In genomic region chr9:35102769-35103659, GRCh38 we compare ENCODE assay signal across 1 cellular context.
TF ChIP-seq lines count a peak whose summit lies in the region.

STOML2 (minus strand) TSS chr9:35103131; CDS start chr9:35103094, 37 bp downstream.

TF ChIP-seq in HepG2, 621 proteins besides CTCF, POLR2A, EP300 and RAD21 (continued from another document):
- TF ChIP-seq, protein P1, sequence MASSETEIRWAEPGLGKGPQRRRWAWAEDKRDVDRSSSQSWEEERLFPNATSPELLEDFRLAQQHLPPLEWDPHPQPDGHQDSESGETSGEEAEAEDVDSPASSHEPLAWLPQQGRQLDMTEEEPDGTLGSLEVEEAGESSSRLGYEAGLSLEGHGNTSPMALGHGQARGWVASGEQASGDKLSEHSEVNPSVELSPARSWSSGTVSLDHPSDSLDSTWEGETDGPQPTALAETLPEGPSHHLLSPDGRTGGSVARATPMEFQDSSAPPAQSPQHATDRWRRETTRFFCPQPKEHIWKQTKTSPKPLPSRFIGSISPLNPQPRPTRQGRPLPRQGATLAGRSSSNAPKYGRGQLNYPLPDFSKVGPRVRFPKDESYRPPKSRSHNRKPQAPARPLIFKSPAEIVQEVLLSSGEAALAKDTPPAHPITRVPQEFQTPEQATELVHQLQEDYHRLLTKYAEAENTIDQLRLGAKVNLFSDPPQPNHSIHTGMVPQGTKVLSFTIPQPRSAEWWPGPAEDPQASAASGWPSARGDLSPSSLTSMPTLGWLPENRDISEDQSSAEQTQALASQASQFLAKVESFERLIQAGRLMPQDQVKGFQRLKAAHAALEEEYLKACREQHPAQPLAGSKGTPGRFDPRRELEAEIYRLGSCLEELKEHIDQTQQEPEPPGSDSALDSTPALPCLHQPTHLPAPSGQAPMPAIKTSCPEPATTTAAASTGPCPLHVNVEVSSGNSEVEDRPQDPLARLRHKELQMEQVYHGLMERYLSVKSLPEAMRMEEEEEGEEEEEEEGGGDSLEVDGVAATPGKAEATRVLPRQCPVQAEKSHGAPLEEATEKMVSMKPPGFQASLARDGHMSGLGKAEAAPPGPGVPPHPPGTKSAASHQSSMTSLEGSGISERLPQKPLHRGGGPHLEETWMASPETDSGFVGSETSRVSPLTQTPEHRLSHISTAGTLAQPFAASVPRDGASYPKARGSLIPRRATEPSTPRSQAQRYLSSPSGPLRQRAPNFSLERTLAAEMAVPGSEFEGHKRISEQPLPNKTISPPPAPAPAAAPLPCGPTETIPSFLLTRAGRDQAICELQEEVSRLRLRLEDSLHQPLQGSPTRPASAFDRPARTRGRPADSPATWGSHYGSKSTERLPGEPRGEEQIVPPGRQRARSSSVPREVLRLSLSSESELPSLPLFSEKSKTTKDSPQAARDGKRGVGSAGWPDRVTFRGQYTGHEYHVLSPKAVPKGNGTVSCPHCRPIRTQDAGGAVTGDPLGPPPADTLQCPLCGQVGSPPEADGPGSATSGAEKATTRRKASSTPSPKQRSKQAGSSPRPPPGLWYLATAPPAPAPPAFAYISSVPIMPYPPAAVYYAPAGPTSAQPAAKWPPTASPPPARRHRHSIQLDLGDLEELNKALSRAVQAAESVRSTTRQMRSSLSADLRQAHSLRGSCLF (CRISPR knock-in tag; IDR thresholded peaks at IDR 0.05; ENCODE audit: borderline replicate concordance): no peak
- TF ChIP-seq FOXC1 (CRISPR knock-in tag; IDR thresholded peaks at IDR 0.05; ENCODE audit: borderline replicate concordance): peak; percentile 61; the same call in 1 of the 2 replicates
- TF ChIP-seq SIX4 (CRISPR knock-in tag; IDR thresholded peaks at IDR 0.05): peak; percentile 62; the same call in 1 of the 2 replicates
- peak; percentile 92 for TF ChIP-seq TGIF2 (CRISPR knock-in tag; IDR thresholded peaks at IDR 0.05)
- no peak for TF ChIP-seq CENPX (CRISPR knock-in tag; IDR thresholded peaks at IDR 0.05)
- no peak for TF ChIP-seq NR3C1 (CRISPR knock-in tag; IDR thresholded peaks at IDR 0.05)
- TF ChIP-seq ZNF724P (CRISPR knock-in tag; IDR thresholded peaks at IDR 0.05; ENCODE audit: borderline replicate concordance): peak; percentile 58; the same call in 1 of the 2 replicates
- peak; percentile 56; the same call in 1 of the 2 replicates for TF ChIP-seq MXD4 (CRISPR knock-in tag; IDR thresholded peaks at IDR 0.05)
- TF ChIP-seq JUNB (CRISPR knock-in tag; IDR thresholded peaks at IDR 0.05; ENCODE audit: borderline replicate concordance): peak; percentile 66; the same call in 1 of the 2 replicates
- peak; percentile 96 for TF ChIP-seq THAP11 (CRISPR knock-in tag; IDR thresholded peaks at IDR 0.05)
- TF ChIP-seq, protein P2, sequence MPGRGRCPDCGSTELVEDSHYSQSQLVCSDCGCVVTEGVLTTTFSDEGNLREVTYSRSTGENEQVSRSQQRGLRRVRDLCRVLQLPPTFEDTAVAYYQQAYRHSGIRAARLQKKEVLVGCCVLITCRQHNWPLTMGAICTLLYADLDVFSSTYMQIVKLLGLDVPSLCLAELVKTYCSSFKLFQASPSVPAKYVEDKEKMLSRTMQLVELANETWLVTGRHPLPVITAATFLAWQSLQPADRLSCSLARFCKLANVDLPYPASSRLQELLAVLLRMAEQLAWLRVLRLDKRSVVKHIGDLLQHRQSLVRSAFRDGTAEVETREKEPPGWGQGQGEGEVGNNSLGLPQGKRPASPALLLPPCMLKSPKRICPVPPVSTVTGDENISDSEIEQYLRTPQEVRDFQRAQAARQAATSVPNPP (CRISPR knock-in tag; IDR thresholded peaks at IDR 0.05): 0 out of 2 replicates have a peak, but pooled peaks have one; percentile 43
- TF ChIP-seq ZNF12 (CRISPR knock-in tag; IDR thresholded peaks at IDR 0.05): no peak
- TF ChIP-seq, protein P3, sequence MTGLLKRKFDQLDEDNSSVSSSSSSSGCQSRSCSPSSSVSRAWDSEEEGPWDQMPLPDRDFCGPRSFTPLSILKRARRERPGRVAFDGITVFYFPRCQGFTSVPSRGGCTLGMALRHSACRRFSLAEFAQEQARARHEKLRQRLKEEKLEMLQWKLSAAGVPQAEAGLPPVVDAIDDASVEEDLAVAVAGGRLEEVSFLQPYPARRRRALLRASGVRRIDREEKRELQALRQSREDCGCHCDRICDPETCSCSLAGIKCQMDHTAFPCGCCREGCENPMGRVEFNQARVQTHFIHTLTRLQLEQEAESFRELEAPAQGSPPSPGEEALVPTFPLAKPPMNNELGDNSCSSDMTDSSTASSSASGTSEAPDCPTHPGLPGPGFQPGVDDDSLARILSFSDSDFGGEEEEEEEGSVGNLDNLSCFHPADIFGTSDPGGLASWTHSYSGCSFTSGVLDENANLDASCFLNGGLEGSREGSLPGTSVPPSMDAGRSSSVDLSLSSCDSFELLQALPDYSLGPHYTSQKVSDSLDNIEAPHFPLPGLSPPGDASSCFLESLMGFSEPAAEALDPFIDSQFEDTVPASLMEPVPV (CRISPR knock-in tag; IDR thresholded peaks at IDR 0.05): 0 out of 2 replicates have a peak, but pooled peaks have one; percentile 73
- no peak for TF ChIP-seq ZFP41 (CRISPR knock-in tag; IDR thresholded peaks at IDR 0.05; ENCODE audit: borderline replicate concordance)
- no peak for TF ChIP-seq ZMYM3 (CRISPR knock-in tag; IDR thresholded peaks at IDR 0.05)
- peak; percentile 61; the same call in 1 of the 2 replicates for TF ChIP-seq HES4 (CRISPR knock-in tag; IDR thresholded peaks at IDR 0.05; ENCODE audit: borderline replicate concordance)
- TF ChIP-seq ZBTB42 (CRISPR knock-in tag; IDR thresholded peaks at IDR 0.05): no peak
- TF ChIP-seq TOE1 (CRISPR knock-in tag; IDR thresholded peaks at IDR 0.05): no peak
- TF ChIP-seq, protein P4, sequence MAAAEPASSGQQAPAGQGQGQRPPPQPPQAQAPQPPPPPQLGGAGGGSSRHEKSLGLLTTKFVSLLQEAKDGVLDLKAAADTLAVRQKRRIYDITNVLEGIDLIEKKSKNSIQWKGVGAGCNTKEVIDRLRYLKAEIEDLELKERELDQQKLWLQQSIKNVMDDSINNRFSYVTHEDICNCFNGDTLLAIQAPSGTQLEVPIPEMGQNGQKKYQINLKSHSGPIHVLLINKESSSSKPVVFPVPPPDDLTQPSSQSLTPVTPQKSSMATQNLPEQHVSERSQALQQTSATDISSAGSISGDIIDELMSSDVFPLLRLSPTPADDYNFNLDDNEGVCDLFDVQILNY (CRISPR knock-in tag; conservative IDR thresholded peaks at IDR 0.05): 0 out of 2 replicates have a peak, but pooled peaks have one; percentile 9
- peak; percentile 67; the same call in 1 of the 2 replicates for TF ChIP-seq ZNF414 (CRISPR knock-in tag; IDR thresholded peaks at IDR 0.05)
- TF ChIP-seq FOXK2 (IDR thresholded peaks at IDR 0.05): no peak
- TF ChIP-seq ZNF564 (CRISPR knock-in tag; IDR thresholded peaks at IDR 0.05): peak; percentile 37; the same call in 1 of the 2 replicates
- TF ChIP-seq ELF4 (CRISPR knock-in tag; IDR thresholded peaks at IDR 0.05; ENCODE audit: borderline replicate concordance): peak; percentile 86; the same call in 1 of the 2 replicates
- TF ChIP-seq MLX (CRISPR knock-in tag; IDR thresholded peaks at IDR 0.05): no peak
- no peak for TF ChIP-seq MYNN (CRISPR knock-in tag; IDR thresholded peaks at IDR 0.05; ENCODE audit: low read depth)
- peak; percentile 88 for TF ChIP-seq RBM39 (IDR thresholded peaks at IDR 0.05; ENCODE audit: low read depth, low read length, poor library complexity, severe bottlenecking)
- TF ChIP-seq TCF7L2 (IDR thresholded peaks at IDR 0.05; ENCODE audit: low read depth, low read length): no peak
- peak; percentile 86 to 94; a peak in 3 of 4 replicates for TF ChIP-seq HMGXB4 (CRISPR knock-in tag; IDR thresholded peaks at IDR 0.05; ENCODE audit: borderline replicate concordance in 1 of 2, low read depth in 1 of 2)
- 0 out of 2 replicates have a peak, but pooled peaks have one; percentile 45 for TF ChIP-seq ZNF562 (CRISPR knock-in tag; IDR thresholded peaks at IDR 0.05; ENCODE audit: borderline replicate concordance)
- no peak for TF ChIP-seq TCF7 (IDR thresholded peaks at IDR 0.05; ENCODE audit: low read depth)
- peak; percentile 98 for TF ChIP-seq KDM2A (CRISPR knock-in tag; IDR thresholded peaks at IDR 0.05; ENCODE audit: borderline replicate concordance, low read depth)
- TF ChIP-seq, protein P5, sequence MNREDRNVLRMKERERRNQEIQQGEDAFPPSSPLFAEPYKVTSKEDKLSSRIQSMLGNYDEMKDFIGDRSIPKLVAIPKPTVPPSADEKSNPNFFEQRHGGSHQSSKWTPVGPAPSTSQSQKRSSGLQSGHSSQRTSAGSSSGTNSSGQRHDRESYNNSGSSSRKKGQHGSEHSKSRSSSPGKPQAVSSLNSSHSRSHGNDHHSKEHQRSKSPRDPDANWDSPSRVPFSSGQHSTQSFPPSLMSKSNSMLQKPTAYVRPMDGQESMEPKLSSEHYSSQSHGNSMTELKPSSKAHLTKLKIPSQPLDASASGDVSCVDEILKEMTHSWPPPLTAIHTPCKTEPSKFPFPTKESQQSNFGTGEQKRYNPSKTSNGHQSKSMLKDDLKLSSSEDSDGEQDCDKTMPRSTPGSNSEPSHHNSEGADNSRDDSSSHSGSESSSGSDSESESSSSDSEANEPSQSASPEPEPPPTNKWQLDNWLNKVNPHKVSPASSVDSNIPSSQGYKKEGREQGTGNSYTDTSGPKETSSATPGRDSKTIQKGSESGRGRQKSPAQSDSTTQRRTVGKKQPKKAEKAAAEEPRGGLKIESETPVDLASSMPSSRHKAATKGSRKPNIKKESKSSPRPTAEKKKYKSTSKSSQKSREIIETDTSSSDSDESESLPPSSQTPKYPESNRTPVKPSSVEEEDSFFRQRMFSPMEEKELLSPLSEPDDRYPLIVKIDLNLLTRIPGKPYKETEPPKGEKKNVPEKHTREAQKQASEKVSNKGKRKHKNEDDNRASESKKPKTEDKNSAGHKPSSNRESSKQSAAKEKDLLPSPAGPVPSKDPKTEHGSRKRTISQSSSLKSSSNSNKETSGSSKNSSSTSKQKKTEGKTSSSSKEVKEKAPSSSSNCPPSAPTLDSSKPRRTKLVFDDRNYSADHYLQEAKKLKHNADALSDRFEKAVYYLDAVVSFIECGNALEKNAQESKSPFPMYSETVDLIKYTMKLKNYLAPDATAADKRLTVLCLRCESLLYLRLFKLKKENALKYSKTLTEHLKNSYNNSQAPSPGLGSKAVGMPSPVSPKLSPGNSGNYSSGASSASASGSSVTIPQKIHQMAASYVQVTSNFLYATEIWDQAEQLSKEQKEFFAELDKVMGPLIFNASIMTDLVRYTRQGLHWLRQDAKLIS (CRISPR knock-in tag; IDR thresholded peaks at IDR 0.05): no peak
- no peak for TF ChIP-seq IKZF1 (IDR thresholded peaks at IDR 0.05)
- no peak for TF ChIP-seq BRCA1 (CRISPR knock-in tag; IDR thresholded peaks at IDR 0.05)
- TF ChIP-seq MAX (IDR thresholded peaks at IDR 0.05): peak; percentile 77; the same call in 1 of the 2 replicates
